28 cellular contexts compared by ENCODE assay signal in the genomic region with DNA sequence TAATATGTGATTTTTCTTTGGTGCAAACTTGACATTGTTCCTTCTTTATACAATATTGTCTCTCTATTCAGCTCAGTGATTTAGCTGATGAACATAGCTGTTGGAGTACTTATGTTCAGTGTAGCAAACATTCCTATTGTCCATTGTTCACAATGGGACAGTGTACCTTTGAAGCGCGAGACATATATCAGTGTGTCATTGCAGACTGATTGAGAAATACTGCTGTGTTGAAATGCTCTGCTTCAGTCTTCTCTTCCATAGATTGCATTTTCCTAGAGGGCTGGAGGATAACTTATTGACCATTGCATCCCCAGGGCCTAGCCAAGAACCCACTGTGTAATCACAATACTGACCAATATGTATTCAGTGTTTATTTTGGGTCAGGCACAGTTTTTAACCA. TPM values are rescaled to one million over a fixed set of nuclear protein-coding genes. Genes with fewer than 3 reads are reported as not detected.
DNase-seq lines count a peak whose midpoint lies in the region; ATAC-seq, FAIRE-seq and TF ChIP-seq lines count a peak whose summit lies in the region.
"Had no signal": no experiment of that assay in that cellular context is flagged by ENCODE, and none has a peak within 500 bp of the region (broad histone marks: within the 10 kb centered on the region; RNA-seq: fewer than 3 reads in every experiment).

No MANE protein-coding gene starts in this region.

- no peak overlapping the region for H2AFZ ChIP-seq in GM23338

- H3K27me3 ChIP-seq in breast epithelium (no peaks in the 10 kb centered on the region), SJCRH30 (no peaks in the 10 kb centered on the region), GM23338 (ENCODE audit: insufficient read depth) (no peaks in the 10 kb centered on the region), pancreas (no peaks in the 10 kb centered on the region)
- H3K27me3 ChIP-seq: BLaER1, left lung, Peyer's patch, spleen, upper lobe of left lung had no signal

- H3K4me1 ChIP-seq in breast epithelium (no peaks in the 10 kb centered on the region), SJCRH30 (peaks cover 40% of the 10 kb centered on the region), GM23338 (ENCODE audit: insufficient read depth) (peaks cover 5% of the 10 kb centered on the region; the same call in 1 of the 2 replicates), pancreas (no peaks in the 10 kb centered on the region)
- H3K4me1 ChIP-seq: left lung, Peyer's patch, upper lobe of left lung had no signal

- H3K4me1 Mint-ChIP-seq in MCF 10A (ENCODE audit: insufficient read depth, unreplicated experiment) (no peaks in the 10 kb centered on the region), GM23338 (peaks cover 16% of the 10 kb centered on the region)
- H3K4me1 Mint-ChIP-seq: activated CD4-positive, alpha-beta T cell treated with anti-CD3 and anti-CD28 coated beads for 36 hours; activated naive CD8-positive, alpha-beta T cell treated with anti-CD3 and anti-CD28 coated beads for 36 hours; immature natural killer cell had no signal

- H3K4me3 ChIP-seq in breast epithelium (no peak overlapping the region), SJCRH30 (no peak overlapping the region), fibroblast of the aortic adventitia (ENCODE audit: low read depth, low read length) (no peak overlapping the region), GM23338 (no peak overlapping the region), pancreas (no peak overlapping the region)
- H3K4me3 ChIP-seq: BLaER1, left lung, Peyer's patch, spleen, upper lobe of left lung had no signal

- DNase-seq in MCF 10A (ENCODE audit: unreplicated experiment) = peak; percentile 63
- no peak for DNase-seq in breast epithelium (ENCODE audit: low spot score in 2 of 2)
- no peak for DNase-seq in SJCRH30
- DNase-seq in fibroblast of the aortic adventitia (ENCODE audit: low read depth) = peak; percentile 8
- no peak for DNase-seq in GM23338 (ENCODE audit: low spot score)
- no peak for DNase-seq in pancreas
- DNase-seq: activated CD4-positive, alpha-beta T cell treated with anti-CD3 and anti-CD28 coated beads for 36 hours; activated effector memory CD4-positive, alpha-beta T cell treated with Interleukin-2 at 50 U/mL for 16 hours; activated naive CD8-positive, alpha-beta T cell treated with anti-CD3 and anti-CD28 coated beads for 36 hours; dermis blood vessel endothelial cell; H7; hypothalamus; immature natural killer cell; KBM-7; left lung; NCI-H2171; NCI-H526; Peyer's patch; spleen; stimulated activated CD4-positive, alpha-beta T cell treated with anti-CD3 and anti-CD28 coated beads, Interleukin-2, amount 100 ng/mL, for 48 hours; substantia nigra; T-helper 2 cell; upper lobe of left lung had no signal

- H3K27ac Mint-ChIP-seq in MCF 10A (ENCODE audit: low read depth, unreplicated experiment) (no peak overlapping the region), GM23338 (no peak overlapping the region)
- H3K27ac Mint-ChIP-seq: activated CD4-positive, alpha-beta T cell treated with anti-CD3 and anti-CD28 coated beads for 36 hours; activated naive CD8-positive, alpha-beta T cell treated with anti-CD3 and anti-CD28 coated beads for 36 hours; immature natural killer cell had no signal

- H3K36me3 Mint-ChIP-seq in MCF 10A (ENCODE audit: insufficient read depth, unreplicated experiment) = no peaks in the 10 kb centered on the region
- H3K36me3 Mint-ChIP-seq in GM23338 (ENCODE audit: low read depth) = no peaks in the 10 kb centered on the region
- H3K36me3 Mint-ChIP-seq: activated naive CD8-positive, alpha-beta T cell treated with anti-CD3 and anti-CD28 coated beads for 36 hours; immature natural killer cell had no signal

- H3K79me2 ChIP-seq in GM23338 (replicated peaks; ENCODE audit: insufficient read depth) = no peaks in the 10 kb centered on the region

- WGBS in pancreas, 2 donors = 83 to 84% methylated on average over 2 of the region's 2 CpGs

- intact Hi-C loops in MCF 10A (cut with micrococcal nuclease) (no loop called here), breast epithelium (cut with DNase I; ENCODE audit: low total_unique reads) (no loop called here), pancreas (cut with DNase I) (no loop called here)

- no peaks in the 10 kb centered on the region for H3K9me3 Mint-ChIP-seq in MCF 10A (ENCODE audit: unreplicated experiment)
- H3K9me3 Mint-ChIP-seq in GM23338 = no peaks in the 10 kb centered on the region
- H3K9me3 Mint-ChIP-seq: activated naive CD8-positive, alpha-beta T cell treated with anti-CD3 and anti-CD28 coated beads for 36 hours had no signal

- H3K27ac ChIP-seq in breast epithelium (no peak overlapping the region), SJCRH30 (peak overlapping the region; percentile 37), GM23338 (ENCODE audit: low read depth) (no peak overlapping the region), pancreas (no peak overlapping the region)
- H3K27ac ChIP-seq: BLaER1, left lung, neutrophil, Peyer's patch, spleen, upper lobe of left lung had no signal

- H3K4me3 Mint-ChIP-seq in MCF 10A (ENCODE audit: unreplicated experiment) = no peak overlapping the region
- H3K4me3 Mint-ChIP-seq in GM23338 = no peak overlapping the region
- H3K4me3 Mint-ChIP-seq: activated CD4-positive, alpha-beta T cell treated with anti-CD3 and anti-CD28 coated beads for 36 hours; activated naive CD8-positive, alpha-beta T cell treated with anti-CD3 and anti-CD28 coated beads for 36 hours; immature natural killer cell had no signal

- H3K9me3 ChIP-seq in breast epithelium (no peaks in the 10 kb centered on the region), SJCRH30 (replicated peaks) (no peaks in the 10 kb centered on the region), pancreas (no peaks in the 10 kb centered on the region)
- H3K9me3 ChIP-seq: BLaER1, left lung, neutrophil, Peyer's patch, spleen, upper lobe of left lung had no signal

- H4K20me1 ChIP-seq in GM23338 (replicated peaks; ENCODE audit: insufficient read depth) = no peaks in the 10 kb centered on the region
- H4K20me1 ChIP-seq: BLaER1 had no signal

- ATAC-seq in GM21529 (IDR thresholded peaks at IDR 0.05; ENCODE audit: unreplicated experiment) (no peak), GM23338 (no peak), pancreas (no peak), GM19455 (IDR thresholded peaks at IDR 0.05; ENCODE audit: unreplicated experiment) (no peak)
- ATAC-seq: activated CD4-positive, alpha-beta T cell treated with anti-CD3 and anti-CD28 coated beads for 36 hours; left lung had no signal

- TF ChIP-seq CTCF in MCF 10A (IDR thresholded peaks at IDR 0.05; ENCODE audit: unreplicated experiment) (no peak), breast epithelium (IDR thresholded peaks at IDR 0.05) (no peak), fibroblast of the aortic adventitia (IDR thresholded peaks at IDR 0.05; ENCODE audit: insufficient read depth, low read length) (no peak), GM23338 (conservative IDR thresholded peaks at IDR 0.05; ENCODE audit: low read depth in 2 of 2) (no peak), pancreas (IDR thresholded peaks at IDR 0.05) (no peak)

- CTCF ChIA-PET in MCF 10A (lab: Yijun Ruan, JAX) = interaction anchor here (0.9 to 1.6 kb wide), 5 partner anchors 17 to 510 kb away, joined by 3 to 7 read pairs (median 5); no protein-coding TSS in a partner anchor

- no TSS peak for BruUV-seq in MCF 10A (replicated peaks; lab: Mats Ljungman, UMichigan)

- H3K9me2 ChIP-seq in GM23338 (ENCODE audit: insufficient read depth) = 0 out of 2 replicates have a peak, but pooled peaks cover 8% of the 10 kb centered on the region

- POLR2A ChIA-PET in MCF 10A (lab: Yijun Ruan, JAX) = interaction anchor here (1.4 to 1.7 kb wide), 2 partner anchors 9 to 24 kb away, joined by 3 to 4 read pairs; no protein-coding TSS in a partner anchor

- H3F3A ChIP-seq in GM23338 (replicated peaks; ENCODE audit: low read depth) = no peaks in the 10 kb centered on the region

- TF ChIP-seq POLR2A in breast epithelium (IDR thresholded peaks at IDR 0.05) = no peak

- no peak for FAIRE-seq in pancreas (lab: Jason Lieb, UNC)
- FAIRE-seq: G401.6 had no signal

- H3K27me3 Mint-ChIP-seq in MCF 10A (ENCODE audit: insufficient read depth, unreplicated experiment) (no peaks in the 10 kb centered on the region), GM23338 (ENCODE audit: insufficient read depth, low read depth, poor library complexity) (no peaks in the 10 kb centered on the region)

- no peak overlapping the region for H3K4me2 ChIP-seq in GM23338
- H3K4me2 ChIP-seq: BLaER1 had no signal

- H3K36me3 ChIP-seq in breast epithelium (no peaks in the 10 kb centered on the region), SJCRH30 (no peaks in the 10 kb centered on the region), GM23338 (ENCODE audit: insufficient read depth) (no peaks in the 10 kb centered on the region), pancreas (no peaks in the 10 kb centered on the region)
- H3K36me3 ChIP-seq: BLaER1, left lung, neutrophil, Peyer's patch, spleen, upper lobe of left lung had no signal

RNA-seq across cellular contexts. Expression of a gene that starts 46.5 kb away (rescaled TPM):
- total RNA-seq in MCF 10A (2022) = 2.1 and 2.3 TPM in 2 replicates
- total RNA-seq in breast epithelium = 10 to 100 TPM in 2 of 3 donors, 1 to 10 TPM in 1; 5.0 to 17.8 (median 15.1) TPM
- 15.4 and 17.0 TPM in 2 replicates for total RNA-seq in SJCRH30 (2014; rRNA removed; shearing (Covaris generic))
- 4.1 and 25.4 TPM in 2 replicates for total RNA-seq in fibroblast of the aortic adventitia (ENCODE audit: low replicate concordance)
- total RNA-seq in GM23338 (2014; rRNA removed; shearing (Covaris generic)) = 0.07 TPM in 1 of 2 replicates, not detected in the other
- polyA plus RNA-seq in GM23338 (2016; fragmentation: Nextera tagmentation; extraction: Ambion mirVana) = not detected in 2 replicates
- 1 to 10 TPM in 4 of 6 donors, under 1 TPM in 2; 0.74 to 3.8 (median 1.9) TPM for total RNA-seq in pancreas
- 1 to 10 TPM; 3.0 to 5.9 TPM for polyA plus RNA-seq in pancreas
- total RNA-seq: activated naive CD8-positive, alpha-beta T cell treated with anti-CD3 and anti-CD28 coated beads for 36 hours had no signal

Comparison
In these comparisons a context has a peak if more than half of its experiments do, and no peak if none do; other contexts are left out.
1. DNase-seq: peak in MCF 10A (single experiment) and fibroblast of the aortic adventitia (single experiment); none in breast epithelium (0 of 2), SJCRH30 (0 of 2), GM23338 (single experiment) and pancreas (0 of 6).